Comparison of ENCODE assay signal across 8 cellular contexts in the genomic region with DNA sequence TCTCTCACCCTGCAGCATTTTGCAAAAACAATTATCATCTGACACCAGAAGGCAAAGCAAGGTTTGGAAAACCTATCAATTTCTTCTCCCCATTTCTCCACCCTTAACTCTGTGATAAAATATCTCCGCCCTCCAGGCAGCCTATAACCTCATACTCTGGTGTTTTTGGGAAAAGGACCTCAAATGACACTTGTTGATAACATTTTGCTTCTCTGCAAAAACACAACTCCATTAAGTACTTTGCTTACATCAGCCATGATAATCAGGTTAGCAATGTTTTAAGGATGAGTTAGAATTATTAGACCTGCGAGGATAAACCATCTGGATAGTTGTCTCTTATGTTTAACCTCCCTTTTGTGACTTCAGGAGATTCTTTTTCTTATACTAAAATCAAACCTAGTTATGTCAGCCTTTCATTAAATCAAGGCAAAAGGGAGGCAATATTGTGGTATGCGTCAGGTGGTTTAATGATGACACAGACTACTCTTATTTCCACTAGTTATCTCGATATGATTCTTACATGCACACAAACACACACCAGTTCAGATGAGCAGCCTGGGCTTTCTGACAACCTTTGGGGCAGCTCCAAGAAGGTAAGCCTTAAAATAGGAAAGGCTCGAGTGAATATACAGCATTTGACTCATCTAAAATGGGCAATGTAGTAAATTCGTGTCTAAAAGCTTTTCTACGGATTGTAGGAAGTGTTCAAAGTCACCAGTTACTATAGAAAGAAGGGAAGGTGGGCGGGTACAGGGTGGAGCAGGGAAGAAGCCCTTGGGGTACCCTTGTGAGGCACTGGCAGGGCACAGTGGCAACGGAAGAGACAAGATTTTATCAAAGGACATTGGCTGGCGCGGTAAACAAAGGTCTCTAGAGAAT. TPM values are rescaled to one million over a fixed set of nuclear protein-coding genes. Genes with fewer than 3 reads are reported as not detected.
DNase-seq lines count a peak whose midpoint lies in the region; ATAC-seq and TF ChIP-seq lines count a peak whose summit lies in the region.

No MANE protein-coding gene starts in this region.

- H3K9me3 Mint-ChIP-seq in CD8-positive, alpha-beta T cell, result no peaks in the 10 kb centered on the region
- H3K9me3 Mint-ChIP-seq in progenitor cell of endocrine pancreas (ENCODE audit: low read depth), result no peaks in the 10 kb centered on the region

- CTCF ChIA-PET in CD8-positive, alpha-beta T cell (lab: Charles Lee), result interaction anchor here (0.8 to 2.4 kb wide), 7 partner anchors 11 to 189 kb away, joined by 3 to 14 read pairs (median 3); no protein-coding TSS in a partner anchor

- peak overlapping the region; percentile 95 for H3K4me3 Mint-ChIP-seq in CD8-positive, alpha-beta T cell
- H3K4me3 Mint-ChIP-seq in progenitor cell of endocrine pancreas (ENCODE audit: low read depth), result peak overlapping the region; percentile 74

- peak in 1 of 2 donors; percentile 13 for TF ChIP-seq POLR2A in Peyer's patch (IDR thresholded peaks at IDR 0.05)

- peak overlapping the region; percentile 94 for H3K27ac Mint-ChIP-seq in CD8-positive, alpha-beta T cell
- no peak overlapping the region for H3K27ac Mint-ChIP-seq in progenitor cell of endocrine pancreas

- peaks cover 43% of the 10 kb centered on the region for H3K4me1 Mint-ChIP-seq in CD8-positive, alpha-beta T cell (ENCODE audit: low read depth)
- peaks cover 11% of the 10 kb centered on the region for H3K4me1 Mint-ChIP-seq in progenitor cell of endocrine pancreas (ENCODE audit: low read depth)

- H3K36me3 ChIP-seq in CD8-positive, alpha-beta T cell (ENCODE audit: insufficient read depth, low read length), result no peaks in the 10 kb centered on the region
- H3K36me3 ChIP-seq in Peyer's patch, result no peaks in the 10 kb centered on the region
- H3K36me3 ChIP-seq in duodenal mucosa (ENCODE audit: control insufficient read depth in 1 of 2, insufficient read depth in 2 of 2, low read length in 2 of 2), result no peaks in the 10 kb centered on the region

- intact Hi-C loops in CD8-positive, alpha-beta T cell (cut with DNase I, micrococcal nuclease), result loop anchor here (1.0 to 10.0 kb wide), 12 partner anchors 57 to 1745 kb away; a partner anchor contains a TSS

- peak overlapping the region; percentile 44 for H3K27ac ChIP-seq in CD8-positive, alpha-beta T cell (ENCODE audit: low read depth, low read length)
- H3K27ac ChIP-seq in Peyer's patch (peak overlapping the region in 2 of 4 donors; percentile 68 to 70), duodenal mucosa (ENCODE audit: low read depth, low read length) (no peak overlapping the region)

- H3K9me3 ChIP-seq in CD8-positive, alpha-beta T cell (ENCODE audit: low read length), result no peaks in the 10 kb centered on the region
- H3K9me3 ChIP-seq in Peyer's patch, result no peaks in the 10 kb centered on the region
- H3K9me3 ChIP-seq in duodenal mucosa (ENCODE audit: control insufficient read depth in 1 of 2, low read length in 2 of 2), result no peaks in the 10 kb centered on the region

- no peaks in the 10 kb centered on the region for H3K27me3 ChIP-seq in CD8-positive, alpha-beta T cell (ENCODE audit: insufficient read depth, low read length)
- no peaks in the 10 kb centered on the region for H3K27me3 ChIP-seq in Peyer's patch
- no peaks in the 10 kb centered on the region for H3K27me3 ChIP-seq in duodenal mucosa (ENCODE audit: control insufficient read depth in 1 of 2, insufficient read depth in 2 of 2, low read length in 2 of 2)

- peak overlapping the region; percentile 77 to 81 for H3K9ac ChIP-seq in duodenal mucosa (ENCODE audit: low read depth in 1 of 2, low read length in 2 of 2)

- POLR2A ChIA-PET in CD8-positive, alpha-beta T cell (lab: Charles Lee), result interaction anchor here (1.7 to 2.1 kb wide), 3 partner anchors 142 to 164 kb away, joined by 5 to 7 read pairs (median 6); no protein-coding TSS in a partner anchor

- H3K27me3 Mint-ChIP-seq in CD8-positive, alpha-beta T cell (ENCODE audit: low read depth), result no peaks in the 10 kb centered on the region
- H3K27me3 Mint-ChIP-seq in progenitor cell of endocrine pancreas, result peaks cover 24% of the 10 kb centered on the region

- no peak for TF ChIP-seq CTCF in CD8-positive, alpha-beta T cell (IDR thresholded peaks at IDR 0.05)
- TF ChIP-seq CTCF in Peyer's patch (IDR thresholded peaks at IDR 0.05), result no peak
- TF ChIP-seq CTCF in progenitor cell of endocrine pancreas (IDR thresholded peaks at IDR 0.05; ENCODE audit: unreplicated experiment), result no peak

- no peak for ATAC-seq in CD8-positive, alpha-beta T cell
- ATAC-seq in HG03196 (IDR thresholded peaks at IDR 0.05; ENCODE audit: unreplicated experiment), result no peak

- H3K36me3 Mint-ChIP-seq in CD8-positive, alpha-beta T cell, result peaks cover 7% of the 10 kb centered on the region
- H3K36me3 Mint-ChIP-seq in progenitor cell of endocrine pancreas (ENCODE audit: insufficient read depth), result no peaks in the 10 kb centered on the region

- peaks cover 13% of the 10 kb centered on the region for H3K4me1 ChIP-seq in CD8-positive, alpha-beta T cell (ENCODE audit: insufficient read depth, low read length)
- H3K4me1 ChIP-seq in Peyer's patch, result peaks cover 0 to 24% (median 0%) of the 10 kb centered on the region in 4 donors
- H3K4me1 ChIP-seq in duodenal mucosa (ENCODE audit: control insufficient read depth in 1 of 2, insufficient read depth in 2 of 2, low read length in 2 of 2), result peaks cover 19 to 22% of the 10 kb centered on the region in 2 donors

- DNase-seq in CD8-positive, alpha-beta T cell, result peak in 2 of 7 experiments; percentile 13 to 18
- no peak for DNase-seq in Peyer's patch
- no peak for DNase-seq in progenitor cell of endocrine pancreas (ENCODE audit: low spot score, unreplicated experiment)
- no peak for DNase-seq in NCI-H146 treated with DMSO at 0.1 percent for 48 hours (lab: John Stamatoyannopoulos, UW; ENCODE audit: unreplicated experiment)
- DNase-seq in DMS153 treated with DMSO at 0.1 percent for 48 hours (lab: John Stamatoyannopoulos, UW; ENCODE audit: unreplicated experiment), result no peak
- DNase-seq in D341Med (ENCODE audit: low spot score), result no peak

- peak overlapping the region; percentile 47 for H3K4me3 ChIP-seq in CD8-positive, alpha-beta T cell (ENCODE audit: low read depth, low read length)
- H3K4me3 ChIP-seq in Peyer's patch (peak overlapping the region in 3 of 4 donors; percentile 63 to 97 (median 91)), duodenal mucosa (ENCODE audit: low read depth in 1 of 2, low read length in 2 of 2) (peak overlapping the region; percentile 76 to 91)

RNA-seq across cellular contexts. Expression of a gene that starts 2.1 kb away (rescaled TPM):
- 10 to 100 TPM; 56.0 to 57.7 TPM for total RNA-seq in CD8-positive, alpha-beta T cell
- total RNA-seq in Peyer's patch, result 10 to 100 TPM; 28.9 to 98.0 (median 96.1) TPM
- total RNA-seq in progenitor cell of endocrine pancreas, result 29.9 and 32.6 TPM in 2 replicates
